ENCODE assay signal across 23 cellular contexts in the genomic region with DNA sequence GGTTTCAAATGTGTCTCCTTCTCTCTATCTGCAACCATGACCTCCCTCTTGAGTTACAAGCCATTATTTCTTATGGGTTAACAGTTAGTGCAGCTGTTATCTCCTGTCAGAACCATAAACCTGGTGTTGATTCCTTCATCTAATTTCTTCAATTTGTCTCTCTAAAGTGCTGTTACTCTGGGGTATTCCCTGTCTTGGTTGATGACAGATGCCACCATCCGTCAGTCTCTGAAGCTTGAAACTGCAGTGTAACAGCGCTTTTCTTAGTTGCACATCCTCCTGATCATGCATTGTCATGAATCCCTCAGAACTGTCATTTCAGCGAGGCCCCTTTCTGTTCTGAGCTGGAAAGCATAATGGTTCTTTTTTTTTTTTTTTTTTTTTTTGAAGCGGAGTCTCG.
DNase-seq lines count a peak whose midpoint lies in the region; ATAC-seq and TF ChIP-seq lines count a peak whose summit lies in the region.
"Had no signal": no experiment of that assay in that cellular context is flagged by ENCODE, and none has a peak within 500 bp of the region (broad histone marks: within the 10 kb centered on the region; RNA-seq: fewer than 3 reads in every experiment).

No MANE protein-coding gene starts in this region.

- H3K4me3 Mint-ChIP-seq in T-helper 1 cell treated with Interleukin-12 subunit alpha and Interleukin-12 subunit beta and Interleukin-4 antibody, amounts not matched to agents 30 μg/mL and 1 μg/mL, for 36 hours, result no peak overlapping the region
- H3K4me3 Mint-ChIP-seq: CD14-positive monocyte, IgD-negative memory B cell had no signal

- H3K9me3 ChIP-seq in neural cell (ENCODE audit: low read length), result peaks cover 4% of the 10 kb centered on the region
- H3K9me3 ChIP-seq: BE2C had no signal

- DNase-seq in T-helper 1 cell, result no peak
- no peak for DNase-seq in activated naive CD4-positive, alpha-beta T cell treated with anti-CD3 and anti-CD28 coated beads, Interleukin-2, amount 50 U/mL, for 72 hours (ENCODE audit: low spot score in 2 of 2)
- DNase-seq in activated naive CD4-positive, alpha-beta T cell treated with Interleukin-2 at 50 U/mL for 16 hours, result no peak
- DNase-seq in cerebellar cortex (ENCODE audit: low spot score), result no peak
- no peak for DNase-seq in posterior cingulate gyrus
- DNase-seq: 8988T, ACHN, BE2C, Calu3, DMS79 treated with DMSO at 0.1 percent for 48 hours, GF-D8, HCEC 1CT, NCI-H1092, NCI-H1436, NCI-H187 treated with DMSO at 0.1 percent for 48 hours, NCI-H446, NCI-H524 treated with DMSO at 0.1 percent for 48 hours, NCI-H774 had no signal

- no peak overlapping the region for H3K4me2 ChIP-seq in neural cell (ENCODE audit: low read length)
- H3K4me2 ChIP-seq: KMS-11 had no signal

- H3K9ac ChIP-seq in neural cell (ENCODE audit: low read length), result no peak overlapping the region
- H3K9ac ChIP-seq: KMS-11 had no signal

- intact Hi-C loops in posterior cingulate gyrus (cut with DNase I), result no loop called here

- no peaks in the 10 kb centered on the region for H3K36me3 Mint-ChIP-seq in T-helper 1 cell treated with Interleukin-12 subunit alpha and Interleukin-12 subunit beta and Interleukin-4 antibody, amounts not matched to agents 30 μg/mL and 1 μg/mL, for 36 hours (ENCODE audit: low read depth)
- peaks cover 0 to 5% of the 10 kb centered on the region in 2 donors for H3K36me3 Mint-ChIP-seq in activated naive CD4-positive, alpha-beta T cell treated with anti-CD3 and anti-CD28 coated beads, Interleukin-2, amount 50 U/mL, for 72 hours
- H3K36me3 Mint-ChIP-seq: CD14-positive monocyte, IgD-negative memory B cell had no signal

- no peaks in the 10 kb centered on the region for H3K36me3 ChIP-seq in neural cell (ENCODE audit: insufficient read depth, low read length)
- H3K36me3 ChIP-seq: BE2C had no signal

- H3K9me3 Mint-ChIP-seq in T-helper 1 cell treated with Interleukin-12 subunit alpha and Interleukin-12 subunit beta and Interleukin-4 antibody, amounts not matched to agents 30 μg/mL and 1 μg/mL, for 36 hours, result peaks cover 4% of the 10 kb centered on the region
- peaks cover 7 to 13% of the 10 kb centered on the region in 2 donors for H3K9me3 Mint-ChIP-seq in activated naive CD4-positive, alpha-beta T cell treated with anti-CD3 and anti-CD28 coated beads, Interleukin-2, amount 50 U/mL, for 72 hours

- H3K4me3 ChIP-seq in neural cell (ENCODE audit: low read length), result peak overlapping the region; percentile 34

- H3K27me3 ChIP-seq in neural cell (ENCODE audit: insufficient read depth, low read depth, low read length), result no peaks in the 10 kb centered on the region
- H3K27me3 ChIP-seq: BE2C had no signal

- H3K27ac Mint-ChIP-seq in T-helper 1 cell treated with Interleukin-12 subunit alpha and Interleukin-12 subunit beta and Interleukin-4 antibody, amounts not matched to agents 30 μg/mL and 1 μg/mL, for 36 hours, result peak overlapping the region; percentile 7
- no peak overlapping the region for H3K27ac Mint-ChIP-seq in activated naive CD4-positive, alpha-beta T cell treated with anti-CD3 and anti-CD28 coated beads, Interleukin-2, amount 50 U/mL, for 72 hours
- H3K27ac Mint-ChIP-seq: IgD-negative memory B cell had no signal

- peak; percentile 34 to 47 for ATAC-seq in activated naive CD4-positive, alpha-beta T cell treated with anti-CD3 and anti-CD28 coated beads, Interleukin-2, amount 50 U/mL, for 72 hours

- peak; percentile 99 for TF ChIP-seq EP300 in neural cell (conservative IDR thresholded peaks at IDR 0.05; ENCODE audit: poor library complexity, severe bottlenecking)

- no peaks in the 10 kb centered on the region for H3K27me3 Mint-ChIP-seq in T-helper 1 cell treated with Interleukin-12 subunit alpha and Interleukin-12 subunit beta and Interleukin-4 antibody, amounts not matched to agents 30 μg/mL and 1 μg/mL, for 36 hours (ENCODE audit: low read depth)

- H3F3A ChIP-seq in neural cell (ENCODE audit: insufficient read depth, low read length, poor library complexity, severe bottlenecking), result no peaks in the 10 kb centered on the region

- peak; percentile 33 for TF ChIP-seq RAD21 in neural cell (conservative IDR thresholded peaks at IDR 0.05)

- no peak overlapping the region for H2AFZ ChIP-seq in neural cell (ENCODE audit: low read depth, low read length)

- no peak for TF ChIP-seq CTCF in neural cell (IDR thresholded peaks at IDR 0.05; ENCODE audit: poor library complexity, severe bottlenecking)

- H3K4me1 Mint-ChIP-seq in T-helper 1 cell treated with Interleukin-12 subunit alpha and Interleukin-12 subunit beta and Interleukin-4 antibody, amounts not matched to agents 30 μg/mL and 1 μg/mL, for 36 hours (ENCODE audit: low read depth), result peaks cover 16% of the 10 kb centered on the region
- H3K4me1 Mint-ChIP-seq: CD14-positive monocyte had no signal

- H3K9me2 ChIP-seq in neural cell (ENCODE audit: insufficient read depth, low read length), result no peaks in the 10 kb centered on the region

- H3K79me2 ChIP-seq in neural cell (replicated peaks; ENCODE audit: insufficient read depth, low read length), result no peaks in the 10 kb centered on the region

- no peak overlapping the region for H3K27ac ChIP-seq in neural cell (ENCODE audit: low read length)
- H3K27ac ChIP-seq: KMS-11 had no signal

- no peaks in the 10 kb centered on the region for H4K20me1 ChIP-seq in neural cell (ENCODE audit: insufficient read depth)

TF ChIP-seq in neural cell, 6 proteins besides CTCF, POLR2A, EP300 and RAD21:
- TF ChIP-seq EZH2 (IDR thresholded peaks at IDR 0.05; ENCODE audit: borderline replicate concordance, insufficient read depth, low read length, poor library complexity, severe bottlenecking) (no peak), SMC3 (conservative IDR thresholded peaks at IDR 0.05; ENCODE audit: poor library complexity) (peak; percentile 32), MXI1 (conservative IDR thresholded peaks at IDR 0.05; ENCODE audit: poor library complexity, severe bottlenecking) (no peak), POLR2AphosphoS5 (IDR thresholded peaks at IDR 0.05) (peak; percentile 99), TAF1 (IDR thresholded peaks at IDR 0.05; ENCODE audit: low read depth) (no peak), REST (IDR thresholded peaks at IDR 0.05; ENCODE audit: borderline replicate concordance) (peak; percentile 74)
